ENCODE assay signal across 10 cellular contexts in the genomic region with DNA sequence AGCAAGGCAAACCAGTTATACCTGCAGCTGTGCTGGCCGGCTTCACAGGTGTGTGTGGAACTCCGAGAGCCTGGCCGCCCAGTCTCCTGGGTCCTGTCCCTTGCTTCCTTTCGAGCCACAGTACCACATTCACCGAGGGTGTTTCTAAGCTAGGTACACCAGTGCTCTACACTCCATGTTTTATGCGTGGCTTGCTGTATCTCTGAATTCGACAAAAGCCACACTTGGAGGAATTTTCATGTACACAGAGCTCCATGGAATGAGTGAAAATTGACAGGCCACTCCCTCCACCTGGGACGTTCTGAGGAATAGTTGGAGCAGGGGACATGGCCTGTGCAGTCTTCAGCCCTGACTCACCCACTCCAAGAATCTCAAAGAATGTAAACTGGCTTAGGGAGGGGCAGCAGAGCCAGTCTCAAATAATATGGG. TPM values are rescaled to one million over a fixed set of nuclear protein-coding genes. Genes with fewer than 3 reads are reported as not detected.
DNase-seq lines count a peak whose midpoint lies in the region; ATAC-seq and TF ChIP-seq lines count a peak whose summit lies in the region.
"Had no signal": no experiment of that assay in that cellular context is flagged by ENCODE, and none has a peak within 500 bp of the region (broad histone marks: within the 10 kb centered on the region; RNA-seq: fewer than 3 reads in every experiment).

No MANE protein-coding gene starts in this region.

- TF ChIP-seq EP300 in transverse colon (IDR thresholded peaks at IDR 0.05; ENCODE audit: low read depth) = peak; percentile 22

- H3K36me3 ChIP-seq in mammary epithelial cell (ENCODE audit: insufficient read depth, low read length) = peaks cover 70% of the 10 kb centered on the region
- H3K36me3 ChIP-seq in lower lobe of right lung = peaks cover 97% of the 10 kb centered on the region
- peaks cover 0 to 73% (median 39%) of the 10 kb centered on the region in 4 donors for H3K36me3 ChIP-seq in transverse colon

- H3K27ac ChIP-seq in mammary epithelial cell (ENCODE audit: insufficient read depth, low read depth, low read length) (peak overlapping the region; percentile 46), lower lobe of right lung (peak overlapping the region; percentile 76), transverse colon (peak overlapping the region; percentile 72 to 84 (median 78))

- peak overlapping the region; percentile 41 for H3K4me2 ChIP-seq in mammary epithelial cell (ENCODE audit: insufficient read depth, low read depth, low read length)

- TF ChIP-seq CTCF in mammary epithelial cell (conservative IDR thresholded peaks at IDR 0.05 in 1 of 2, IDR thresholded peaks at IDR 0.05 in 1 of 2; ENCODE audit: extremely low read depth in 1 of 2, insufficient read depth in 1 of 2, low read depth in 1 of 2, low read length in 2 of 2) (no peak), lower lobe of right lung (IDR thresholded peaks at IDR 0.05) (no peak), transverse colon (IDR thresholded peaks at IDR 0.05) (no peak), GM13976 (IDR thresholded peaks at IDR 0.05; ENCODE audit: borderline replicate concordance, control extremely low read depth, extremely low read depth, insufficient read depth, missing control alignments) (no peak)

- CTCF ChIA-PET in mammary epithelial cell (lab: Charles Lee; ENCODE audit: low non-redundant PET) = interaction anchor here (0.6 kb wide), 1 partner anchor 218 kb away, joined by 7 read pairs; no protein-coding TSS in a partner anchor

- peak; percentile 85 for ATAC-seq in lower lobe of right lung
- no peak for ATAC-seq in GM18909 (IDR thresholded peaks at IDR 0.05; ENCODE audit: poor library complexity, unreplicated experiment)

- H3K4me1 ChIP-seq in mammary epithelial cell (ENCODE audit: insufficient read depth, low read length) = peaks cover 29% of the 10 kb centered on the region
- H3K4me1 ChIP-seq in lower lobe of right lung = peaks cover 80% of the 10 kb centered on the region
- peaks cover 33 to 93% (median 87%) of the 10 kb centered on the region in 4 donors for H3K4me1 ChIP-seq in transverse colon

- intact Hi-C loops in mammary epithelial cell (cut with micrococcal nuclease) = no loop called here
- intact Hi-C loops in lower lobe of right lung (cut with DNase I) = no loop called here
- intact Hi-C loops in transverse colon (cut with DNase I; ENCODE audit: low total_unique reads) = loop anchor here (5.0 kb wide), 2 partner anchors 88 to 168 kb away; no protein-coding TSS in a partner anchor

- H3K79me2 ChIP-seq in mammary epithelial cell (ENCODE audit: insufficient read depth, low read length) = peaks cover 10% of the 10 kb centered on the region

- DNase-seq in HS-27A (ENCODE audit: low read depth) (peak; percentile 94), mammary epithelial cell (peak; percentile 72), lower lobe of right lung (peak; percentile 75), transverse colon (peak; percentile 68), GM13976 (ENCODE audit: low spot score) (no peak), NCI-H2029 (lab: John Stamatoyannopoulos, UW) (no peak), GM19240 (ENCODE audit: insufficient read length, low spot score) (no peak)
- DNase-seq: NCI-H1105 treated with DMSO at 0.1 percent for 48 hours, RPMI8226 had no signal

- H2AFZ ChIP-seq in mammary epithelial cell (ENCODE audit: low read depth, low read length) = no peak overlapping the region

- no peak for TF ChIP-seq POLR2A in transverse colon (IDR thresholded peaks at IDR 0.05)

- H3K9ac ChIP-seq in mammary epithelial cell (ENCODE audit: insufficient read depth, low read length) = no peak overlapping the region

- dilution Hi-C loops in mammary epithelial cell (cut with HindIII; ENCODE audit: low sequenced_read_pairs) = no loop called here

- no peaks in the 10 kb centered on the region for H3K27me3 ChIP-seq in mammary epithelial cell (ENCODE audit: insufficient read depth, low read length)
- H3K27me3 ChIP-seq in lower lobe of right lung (ENCODE audit: low read depth) = no peaks in the 10 kb centered on the region
- no peaks in the 10 kb centered on the region for H3K27me3 ChIP-seq in transverse colon

- BruUV-seq in mammary epithelial cell (replicated peaks; lab: Mats Ljungman, UMichigan) = no TSS peak

- no peaks in the 10 kb centered on the region for H3K9me3 ChIP-seq in mammary epithelial cell (replicated peaks; ENCODE audit: insufficient read depth, low read length)
- H3K9me3 ChIP-seq in lower lobe of right lung = no peaks in the 10 kb centered on the region
- H3K9me3 ChIP-seq in transverse colon = no peaks in the 10 kb centered on the region

- no peaks in the 10 kb centered on the region for H4K20me1 ChIP-seq in mammary epithelial cell (ENCODE audit: insufficient read depth, low read length)

- in situ Hi-C loops in mammary epithelial cell (cut with MboI; ENCODE audit: low sequenced_read_pairs in 2 of 2) = loop anchor here in 1 of 2 donors (10.0 kb wide), 1 partner anchor 85 kb away; no protein-coding TSS in a partner anchor
- in situ Hi-C loops in transverse colon (cut with MboI; ENCODE audit: low pct_ligation_motif_present in 1 of 4, low pct_unique_long_range_greater_than_20kb in 1 of 4, low sequenced_read_pairs in 3 of 4) = no loop called here
- in situ Hi-C loops in GM13976 (cut with MboI; ENCODE audit: low sequenced_read_pairs, unreplicated experiment) = no loop called here

- WGBS in mammary epithelial cell (ENCODE audit: low coverage, missing lambda C conversion rate) = 73% methylated on average over 8 of the region's 8 CpGs
- 20 to 45% methylated on average over 1 to 8 of the region's 8 CpGs for WGBS in transverse colon (ENCODE audit: low coverage in 1 of 2), 2 donors

- no peak overlapping the region for H3K4me3 ChIP-seq in mammary epithelial cell (replicated peaks in 1 of 3; ENCODE audit: insufficient read depth in 1 of 3, low read depth in 2 of 3, low read length in 3 of 3)
- H3K4me3 ChIP-seq in lower lobe of right lung = no peak overlapping the region
- H3K4me3 ChIP-seq in transverse colon = no peak overlapping the region

RNA-seq across cellular contexts. Expression of gene ETS2, which starts 14.0 kb away (rescaled TPM):
- total RNA-seq in mammary epithelial cell (10 to 100 TPM; 60.3 to 62.3 TPM), lower lobe of right lung (160 TPM), transverse colon (100 to 1,000 TPM in 3 of 4 donors, 10 to 100 TPM in 1; 55.1 to 174 (median 127) TPM)
- 21.9 TPM for polyA plus RNA-seq in mammary epithelial cell
- polyA minus RNA-seq in mammary epithelial cell = 27.6 TPM

Comparison
In these comparisons a context has a peak if more than half of its experiments do, and no peak if none do; other contexts are left out.
1. DNase-seq: peak in HS-27A (single experiment), mammary epithelial cell (single experiment), lower lobe of right lung (single experiment) and transverse colon (single experiment); none in GM13976 (single experiment), NCI-H2029 (single experiment) and GM19240 (single experiment).
2. Peak in every context shown above with its lines, with median percentiles within 50 percentile points of each other: H3K27ac ChIP-seq.